ENCODE assay signal across 8 cellular contexts in genomic region chr2:204691911-204692510, GRCh38.
A peak's percentile ranks its signal among the peaks of the same experiment; 100 is the strongest.
DNase-seq lines count a peak whose midpoint lies in the region; ATAC-seq and TF ChIP-seq lines count a peak whose summit lies in the region.

No MANE protein-coding gene starts in this region.

- DNase-seq in AG08395 (ENCODE audit: low spot score) (peak; percentile 76), HT1080 (ENCODE audit: low read depth) (peak; percentile 71), NOMO-1 (lab: John Stamatoyannopoulos, UW; ENCODE audit: unreplicated experiment in 2 of 2) (peak; percentile 6 to 51), iPS-NIHi7 (ENCODE audit: extremely low spot score) (peak; percentile 58), T-helper 9 cell (no peak)
- peak; percentile 7 for DNase-seq in stimulated activated naive CD8-positive, alpha-beta T cell treated with anti-CD3 and anti-CD28 coated beads, Interleukin-15, Interleukin-2, amounts not matched to agents 100 U/mL and 50 U/mL, for 24 hours

- H3K4me3 Mint-ChIP-seq in brain = no peak overlapping the region

- no peaks in the 10 kb centered on the region for H3K9me3 Mint-ChIP-seq in brain

- H3K4me1 Mint-ChIP-seq in brain = peaks cover 23% of the 10 kb centered on the region

- H3K27ac Mint-ChIP-seq in brain = no peak overlapping the region

- H3K36me3 Mint-ChIP-seq in brain = no peaks in the 10 kb centered on the region

- no peaks in the 10 kb centered on the region for H3K27me3 Mint-ChIP-seq in brain

- no peak for ATAC-seq in stimulated activated naive CD8-positive, alpha-beta T cell treated with anti-CD3 and anti-CD28 coated beads, Interleukin-15, Interleukin-2, amounts not matched to agents 100 U/mL and 50 U/mL, for 24 hours

- TF ChIP-seq CTCF in GM12873 (IDR thresholded peaks at IDR 0.05; ENCODE audit: insufficient read depth, low read depth, low read length, missing control alignments) (peak; percentile 65), brain (conservative IDR thresholded peaks at IDR 0.05) (peak; percentile 72 to 85)
